In genomic region chr15:75032391-75032790, GRCh38 we compare ENCODE assay signal across 24 cellular contexts. TPM values are rescaled to one million over a fixed set of nuclear protein-coding genes. Genes with fewer than 3 reads are reported as not detected.
A peak's percentile ranks its signal among the peaks of the same experiment; 100 is the strongest.
DNase-seq lines count a peak whose midpoint lies in the region; ATAC-seq and TF ChIP-seq lines count a peak whose summit lies in the region.
"Had no signal": no experiment of that assay in that cellular context is flagged by ENCODE, and none has a peak within 500 bp of the region (broad histone marks: within the 10 kb centered on the region; RNA-seq: fewer than 3 reads in every experiment).

No MANE protein-coding gene starts in this region.

- H3K4me1 ChIP-seq in ACC112 (ENCODE audit: control insufficient read depth, insufficient read depth, low read length, unreplicated experiment) = peaks cover 48% of the 10 kb centered on the region

- no peaks in the 10 kb centered on the region for H3K27me3 ChIP-seq in ACC112 (ENCODE audit: insufficient read depth, low read length)
- H3K27me3 ChIP-seq: ascending aorta, testis had no signal

- H3K36me3 Mint-ChIP-seq in WTC11 (peaks cover 17% of the 10 kb centered on the region), mesothelial cell of epicardium (peaks cover 12% of the 10 kb centered on the region)

- H3K4me1 Mint-ChIP-seq in WTC11 (peaks cover 67% of the 10 kb centered on the region), mesothelial cell of epicardium (peaks cover 43% of the 10 kb centered on the region)

- CTCF ChIA-PET in WTC11 (lab: Charles Lee) = interaction anchor here (0.5 to 1.0 kb wide), 3 partner anchors 58 to 275 kb away, joined by 3 to 4 read pairs (median 3); no protein-coding TSS in a partner anchor

- DNase-seq in HT-29 (ENCODE audit: low spot score) = peak; percentile 62
- no peak for DNase-seq in WTC11 (ENCODE audit: low spot score)
- no peak for DNase-seq in mesothelial cell of epicardium (ENCODE audit: low spot score in 2 of 2, unreplicated experiment in 2 of 2)
- no peak for DNase-seq in AG08396 (ENCODE audit: low spot score)
- no peak for DNase-seq in stimulated activated CD4-positive, alpha-beta T cell treated with anti-CD3 and anti-CD28 coated beads, Interleukin-12 subunit alpha, Interleukin-12 subunit beta, amount 100 ng/mL, for 4 hours
- no peak for DNase-seq in cerebellum (ENCODE audit: low spot score)
- DNase-seq: activated CD4-positive, alpha-beta T cell treated with anti-CD3 and anti-CD28 coated beads, Interleukin-2, amount 50 U/mL, for 1 hour; activated CD8-positive, alpha-beta memory T cell treated with anti-CD3 and anti-CD28 coated beads, Interleukin-2, amount 50 U/mL, for 48 hours; activated effector memory CD4-positive, alpha-beta T cell treated with Interleukin-2 at 50 U/mL for 16 hours; activated naive CD8-positive, alpha-beta T cell treated with anti-CD3 and anti-CD28 coated beads for 36 hours; AML-193; CD8-positive, alpha-beta memory T cell; central memory CD4-positive, alpha-beta T cell; NCI-H146; NCI-H2171; NCI-H510A treated with DMSO at 0.1 percent for 48 hours; stimulated activated CD4-positive, alpha-beta T cell treated with anti-CD3 and anti-CD28 coated beads, Interleukin-4, amount 100 ng/mL, for 1 hour; testis had no signal

- ATAC-seq in WTC11 = no peak
- ATAC-seq: left lobe of liver; stimulated activated memory B cell treated with anti-CD40 and anti-IgM and Interleukin-4, amounts not matched to agents 10 μg/mL and 1 μg/mL and 100 μg/mL, for 72 hours had no signal

- TF ChIP-seq CTCF in WTC11 (IDR thresholded peaks at IDR 0.05) (no peak), mesothelial cell of epicardium (IDR thresholded peaks at IDR 0.05; ENCODE audit: unreplicated experiment) (no peak)

- peaks cover 4% of the 10 kb centered on the region for H3K79me2 ChIP-seq in ACC112 (ENCODE audit: control insufficient read depth, insufficient read depth, low read length, unreplicated experiment)

- H3K4me3 ChIP-seq in ACC112 (ENCODE audit: low read depth, low read length) = no peak overlapping the region
- H3K4me3 ChIP-seq: ascending aorta, testis had no signal

- H3K27ac Mint-ChIP-seq in WTC11 = 0 out of 2 replicates have a peak overlapping the region, but pooled peaks have one; percentile 8
- H3K27ac Mint-ChIP-seq in mesothelial cell of epicardium = peak overlapping the region; percentile 88
- H3K27ac Mint-ChIP-seq: activated naive CD8-positive, alpha-beta T cell treated with anti-CD3 and anti-CD28 coated beads for 36 hours; CD8-positive, alpha-beta memory T cell; nephron; stimulated activated memory B cell treated with anti-CD40 and anti-IgM and Interleukin-4, amounts not matched to agents 10 μg/mL and 1 μg/mL and 100 μg/mL, for 72 hours had no signal

- POLR2A ChIA-PET in WTC11 (lab: Charles Lee) = no interaction called here

- H3K27me3 Mint-ChIP-seq in WTC11 (ENCODE audit: low read depth) (no peaks in the 10 kb centered on the region), mesothelial cell of epicardium (ENCODE audit: low read depth) (no peaks in the 10 kb centered on the region)
- H3K27me3 Mint-ChIP-seq: activated naive CD8-positive, alpha-beta T cell treated with anti-CD3 and anti-CD28 coated beads for 36 hours; CD8-positive, alpha-beta memory T cell; stimulated activated memory B cell treated with anti-CD40 and anti-IgM and Interleukin-4, amounts not matched to agents 10 μg/mL and 1 μg/mL and 100 μg/mL, for 72 hours had no signal

- no peak overlapping the region for H2AFZ ChIP-seq in ACC112 (ENCODE audit: low read length, unreplicated experiment)

- H3K9me3 Mint-ChIP-seq in WTC11 (no peaks in the 10 kb centered on the region), mesothelial cell of epicardium (no peaks in the 10 kb centered on the region)
- H3K9me3 Mint-ChIP-seq: activated naive CD8-positive, alpha-beta T cell treated with anti-CD3 and anti-CD28 coated beads for 36 hours; CD8-positive, alpha-beta memory T cell; nephron; stimulated activated memory B cell treated with anti-CD40 and anti-IgM and Interleukin-4, amounts not matched to agents 10 μg/mL and 1 μg/mL and 100 μg/mL, for 72 hours; T-helper 2 cell treated with Interferon-gamma antibody and Interleukin-4, amounts not matched to agents 5 μg/mL and 100 μg/mL, for 36 hours had no signal

- peak overlapping the region; percentile 35; the same call in 1 of the 2 replicates for H3K27ac ChIP-seq in ACC112 (ENCODE audit: low read depth, low read length)
- H3K27ac ChIP-seq: testis had no signal

- H3K4me3 Mint-ChIP-seq in WTC11 = no peak overlapping the region
- no peak overlapping the region for H3K4me3 Mint-ChIP-seq in mesothelial cell of epicardium
- H3K4me3 Mint-ChIP-seq: activated naive CD8-positive, alpha-beta T cell treated with anti-CD3 and anti-CD28 coated beads for 36 hours; CD8-positive, alpha-beta memory T cell; nephron; stimulated activated memory B cell treated with anti-CD40 and anti-IgM and Interleukin-4, amounts not matched to agents 10 μg/mL and 1 μg/mL and 100 μg/mL, for 72 hours had no signal

- 0 out of 2 replicates have a peak, but pooled peaks cover 3% of the 10 kb centered on the region for H3K36me3 ChIP-seq in ACC112 (ENCODE audit: insufficient read depth, low read length)
- H3K36me3 ChIP-seq: ascending aorta had no signal

TF ChIP-seq in WTC11, 78 proteins besides CTCF, POLR2A, EP300 and RAD21:
- TF ChIP-seq NR2C2 (CRISPR knock-in tag; IDR thresholded peaks at IDR 0.05) (no peak), JUN (CRISPR knock-in tag; IDR thresholded peaks at IDR 0.05) (no peak), ESRRA (CRISPR knock-in tag; IDR thresholded peaks at IDR 0.05; ENCODE audit: borderline replicate concordance) (no peak), CBFB (CRISPR knock-in tag; IDR thresholded peaks at IDR 0.05; ENCODE audit: low read depth) (no peak), ZNF317 (CRISPR knock-in tag; IDR thresholded peaks at IDR 0.05; ENCODE audit: borderline replicate concordance, low read depth) (no peak)
- TF ChIP-seq, protein P1, sequence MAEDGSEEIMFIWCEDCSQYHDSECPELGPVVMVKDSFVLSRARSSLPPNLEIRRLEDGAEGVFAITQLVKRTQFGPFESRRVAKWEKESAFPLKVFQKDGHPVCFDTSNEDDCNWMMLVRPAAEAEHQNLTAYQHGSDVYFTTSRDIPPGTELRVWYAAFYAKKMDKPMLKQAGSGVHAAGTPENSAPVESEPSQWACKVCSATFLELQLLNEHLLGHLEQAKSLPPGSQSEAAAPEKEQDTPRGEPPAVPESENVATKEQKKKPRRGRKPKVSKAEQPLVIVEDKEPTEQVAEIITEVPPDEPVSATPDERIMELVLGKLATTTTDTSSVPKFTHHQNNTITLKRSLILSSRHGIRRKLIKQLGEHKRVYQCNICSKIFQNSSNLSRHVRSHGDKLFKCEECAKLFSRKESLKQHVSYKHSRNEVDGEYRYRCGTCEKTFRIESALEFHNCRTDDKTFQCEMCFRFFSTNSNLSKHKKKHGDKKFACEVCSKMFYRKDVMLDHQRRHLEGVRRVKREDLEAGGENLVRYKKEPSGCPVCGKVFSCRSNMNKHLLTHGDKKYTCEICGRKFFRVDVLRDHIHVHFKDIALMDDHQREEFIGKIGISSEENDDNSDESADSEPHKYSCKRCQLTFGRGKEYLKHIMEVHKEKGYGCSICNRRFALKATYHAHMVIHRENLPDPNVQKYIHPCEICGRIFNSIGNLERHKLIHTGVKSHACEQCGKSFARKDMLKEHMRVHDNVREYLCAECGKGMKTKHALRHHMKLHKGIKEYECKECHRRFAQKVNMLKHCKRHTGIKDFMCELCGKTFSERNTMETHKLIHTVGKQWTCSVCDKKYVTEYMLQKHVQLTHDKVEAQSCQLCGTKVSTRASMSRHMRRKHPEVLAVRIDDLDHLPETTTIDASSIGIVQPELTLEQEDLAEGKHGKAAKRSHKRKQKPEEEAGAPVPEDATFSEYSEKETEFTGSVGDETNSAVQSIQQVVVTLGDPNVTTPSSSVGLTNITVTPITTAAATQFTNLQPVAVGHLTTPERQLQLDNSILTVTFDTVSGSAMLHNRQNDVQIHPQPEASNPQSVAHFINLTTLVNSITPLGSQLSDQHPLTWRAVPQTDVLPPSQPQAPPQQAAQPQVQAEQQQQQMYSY (CRISPR knock-in tag; IDR thresholded peaks at IDR 0.05) = no peak
TF ChIP-seq in WTC11: peak in this region for 0.

RNA-seq across cellular contexts. Expression of gene PPCDC, which starts 9.0 kb away (rescaled TPM):
- 26.9 and 37.0 TPM in 2 replicates for total RNA-seq in HT-29 (2014; rRNA removed; shearing (Covaris generic))
- 25.7 to 30.1 TPM (median 27.8 TPM) in 3 replicates for total RNA-seq in WTC11 (2021)
- 16.0 to 18.4 TPM (median 17.2 TPM) in 3 replicates for total RNA-seq in mesothelial cell of epicardium
- 14.3 TPM for total RNA-seq in cerebellum

RNA-seq across cellular contexts. Expression of gene SCAMP5, which starts 37.0 kb away (rescaled TPM):
- 0.86 and 3.0 TPM in 2 replicates for total RNA-seq in HT-29 (2014; rRNA removed; shearing (Covaris generic))
- total RNA-seq in WTC11 (2021) = 65.7 to 70.1 TPM (median 67.0 TPM) in 3 replicates
- 23.5 to 30.5 TPM (median 28.4 TPM) in 3 replicates for total RNA-seq in mesothelial cell of epicardium
- 49.6 TPM for total RNA-seq in cerebellum
